In the genomic region with DNA sequence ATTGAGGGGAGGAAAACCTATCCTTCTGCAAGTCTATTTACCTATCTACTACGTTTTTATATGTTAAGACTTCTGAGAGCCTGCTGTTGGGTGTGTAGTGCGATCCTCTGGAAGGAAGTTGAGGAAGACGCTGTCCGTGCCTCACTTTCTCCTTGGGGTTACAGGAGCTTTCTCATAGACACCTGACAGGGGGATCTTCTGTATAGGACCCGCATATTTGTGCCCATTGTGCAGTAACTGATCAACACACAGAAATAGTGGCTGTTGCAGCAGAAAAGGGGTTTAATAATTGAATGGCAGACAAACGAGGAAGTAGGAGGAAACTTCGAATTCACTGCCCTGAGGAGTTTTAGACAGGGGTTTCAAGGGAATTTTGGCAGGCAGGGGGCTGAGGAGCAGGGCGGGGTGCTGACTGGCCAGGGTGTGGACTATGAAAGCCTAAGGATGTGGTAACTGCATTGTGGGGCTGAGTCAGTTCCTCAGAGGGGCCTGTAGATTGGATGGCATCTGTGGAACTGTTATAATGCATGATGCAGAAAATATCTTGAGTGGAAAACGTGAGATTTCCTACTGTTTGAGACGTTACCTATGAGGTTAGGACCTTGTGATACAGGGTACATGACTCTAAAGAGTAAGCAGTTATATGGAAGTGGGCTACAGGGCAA, we compare ENCODE assay signal across 8 cellular contexts. TPM values are rescaled to one million over a fixed set of nuclear protein-coding genes. Genes with fewer than 3 reads are reported as not detected.
DNase-seq lines count a peak whose midpoint lies in the region; ATAC-seq, FAIRE-seq and TF ChIP-seq lines count a peak whose summit lies in the region.
"Not testable (repeated sequence)": the region's sequence is repeated elsewhere in the genome, so short reads cannot be mapped to it uniquely, and the experiment has no call there.
"Had no signal": no experiment of that assay in that cellular context is flagged by ENCODE, and none has a peak within 500 bp of the region (broad histone marks: within the 10 kb centered on the region; RNA-seq: fewer than 3 reads in every experiment).

No MANE protein-coding gene starts in this region.

- H3K9ac ChIP-seq in adipocyte (ENCODE audit: low read length) = peak overlapping the region; percentile 54

- peaks cover 22% of the 10 kb centered on the region for H3K9me3 ChIP-seq in A549
- H3K9me3 ChIP-seq in adipocyte (ENCODE audit: control insufficient read depth, low read length); osteoblast (ENCODE audit: low read depth, low read length): not testable (repeated sequence)

- DNase-seq in A549 (ENCODE audit: low read depth in 1 of 2, low spot score in 1 of 2); adipocyte (ENCODE audit: low read depth); osteoblast (ENCODE audit: insufficient read length, low spot score, missing footprints): not testable (repeated sequence)
- DNase-seq in LoVo (ENCODE audit: low spot score) (peak; percentile 29), RPMI7951 (ENCODE audit: low read depth) (peak; percentile 51), foreskin keratinocyte (peak in 1 of 2 donors; percentile 22)

- H2AFZ ChIP-seq in osteoblast (ENCODE audit: low read length) = peak overlapping the region; percentile 59

- H4K20me1 ChIP-seq in osteoblast (ENCODE audit: insufficient read depth, low read length) = not testable (repeated sequence)

- not testable (repeated sequence) for H3K79me2 ChIP-seq in osteoblast (ENCODE audit: insufficient read depth, low read length)

- H3K4me2 ChIP-seq in A549; osteoblast (ENCODE audit: insufficient read depth, low read length): not testable (repeated sequence)

- not testable (repeated sequence) for TF ChIP-seq POLR2A in A549 (IDR thresholded peaks at IDR 0.05; ENCODE audit: low read length)

- CTCF ChIA-PET in A549 (lab: Yijun Ruan, JAX) = interaction anchor here (1.1 to 3.7 kb wide), 2 partner anchors 13 to 73 kb away, joined by 3 to 18 read pairs; a partner anchor contains a TSS

- not testable (repeated sequence) for TF ChIP-seq EP300 in A549 (IDR thresholded peaks at IDR 0.05)

- not testable (repeated sequence) for H3K4me3 ChIP-seq in A549; osteoblast (ENCODE audit: insufficient read depth, low read length)
- H3K4me3 ChIP-seq in adipocyte (ENCODE audit: low read length) = peak overlapping the region; percentile 18

- H3K4me1 ChIP-seq in A549 (peaks cover 62% of the 10 kb centered on the region), adipocyte (ENCODE audit: control insufficient read depth, insufficient read depth, low read length) (peaks cover 67% of the 10 kb centered on the region), foreskin keratinocyte (peaks cover 11% of the 10 kb centered on the region)
- not testable (repeated sequence) for H3K4me1 ChIP-seq in osteoblast (ENCODE audit: insufficient read depth, low read length)

- WGBS in A549 (ENCODE audit: missing lambda C conversion rate) = 48% methylated on average over 10 of the region's 10 CpGs

- TF ChIP-seq RAD21 in A549 (conservative IDR thresholded peaks at IDR 0.05 in 1 of 2, IDR thresholded peaks at IDR 0.05 in 1 of 2) = not testable (repeated sequence)

- H3K27ac ChIP-seq in A549 = peak overlapping the region; percentile 77 to 88
- not testable (repeated sequence) for H3K27ac ChIP-seq in foreskin keratinocyte; osteoblast (ENCODE audit: low read depth, low read length)

- TF ChIP-seq CTCF in A549 (IDR thresholded peaks at IDR 0.05); foreskin keratinocyte (conservative IDR thresholded peaks at IDR 0.05); osteoblast (IDR thresholded peaks at IDR 0.05; ENCODE audit: extremely low read depth, low read depth, low read length): not testable (repeated sequence)

- ATAC-seq in A549 = peak; percentile 51 to 62; a peak in 4 of 6 replicates
- ATAC-seq in esophagus mucosa = peak; percentile 78
- peak; percentile 63 for ATAC-seq in foreskin keratinocyte

- H3K36me3 ChIP-seq in adipocyte (ENCODE audit: control insufficient read depth, insufficient read depth, low read length, severe bottlenecking); osteoblast (ENCODE audit: insufficient read depth, low read length): not testable (repeated sequence)

- H3K27me3 ChIP-seq in adipocyte (replicated peaks; ENCODE audit: control insufficient read depth, insufficient read depth, low read length); foreskin keratinocyte; osteoblast (ENCODE audit: insufficient read depth, low read length): not testable (repeated sequence)

- not testable (repeated sequence) for FAIRE-seq in A549 (lab: Jason Lieb, UNC)

- POLR2A ChIA-PET in A549 (lab: Yijun Ruan, JAX) = not testable (repeated sequence)

TF ChIP-seq in A549, 52 proteins besides CTCF, POLR2A, EP300 and RAD21:
- TF ChIP-seq, protein P1, sequence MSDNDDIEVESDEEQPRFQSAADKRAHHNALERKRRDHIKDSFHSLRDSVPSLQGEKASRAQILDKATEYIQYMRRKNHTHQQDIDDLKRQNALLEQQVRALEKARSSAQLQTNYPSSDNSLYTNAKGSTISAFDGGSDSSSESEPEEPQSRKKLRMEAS (IDR thresholded peaks at IDR 0.05) = 0 out of 2 replicates have a peak, but pooled peaks have one; percentile 16
- TF ChIP-seq, protein P2, sequence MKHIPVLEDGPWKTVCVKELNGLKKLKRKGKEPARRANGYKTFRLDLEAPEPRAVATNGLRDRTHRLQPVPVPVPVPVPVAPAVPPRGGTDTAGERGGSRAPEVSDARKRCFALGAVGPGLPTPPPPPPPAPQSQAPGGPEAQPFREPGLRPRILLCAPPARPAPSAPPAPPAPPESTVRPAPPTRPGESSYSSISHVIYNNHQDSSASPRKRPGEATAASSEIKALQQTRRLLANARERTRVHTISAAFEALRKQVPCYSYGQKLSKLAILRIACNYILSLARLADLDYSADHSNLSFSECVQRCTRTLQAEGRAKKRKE (CRISPR knock-in tag; IDR thresholded peaks at IDR 0.05; ENCODE audit: low read depth) = 0 out of 2 replicates have a peak, but pooled peaks have one; percentile 64
- TF ChIP-seq HOXB13 (CRISPR knock-in tag; IDR thresholded peaks at IDR 0.05; ENCODE audit: low read depth) = peak; percentile 83; the same call in 1 of the 2 replicates
- TF ChIP-seq HOXB5 (CRISPR knock-in tag; IDR thresholded peaks at IDR 0.05) = 0 out of 2 replicates have a peak, but pooled peaks have one; percentile 45

RNA-seq across cellular contexts. Expression of a gene that starts 18.1 kb away (rescaled TPM):
- polyA plus RNA-seq in A549 (2011; rRNA removed) (6,607 and 6,805 TPM in 2 replicates), A549 (2017; fragmentation: RNase III; extraction: RNeasy Plus Mini Kit Qiagen cat#74134 plus additional on column Dnase treatment) (5,292 to 5,660 TPM (median 5,410 TPM) in 3 replicates), foreskin keratinocyte (9.0 and 10.0 TPM in 2 replicates)
- 2,138 and 2,314 TPM in 2 replicates for polyA plus RNA-seq in A549 (2012; cell fraction: cytosol; rRNA removed)
- 1,646 and 2,223 TPM in 2 replicates for polyA plus RNA-seq in A549 (2012; cell fraction: nucleus; rRNA removed)
- polyA minus RNA-seq in A549 (2011; rRNA and poly(A)+ RNA removed) = 1,944 and 2,314 TPM in 2 replicates
- 17.9 and 24.8 TPM in 2 replicates for total RNA-seq in RPMI7951 (2014; rRNA removed; shearing (Covaris generic))
- total RNA-seq in esophagus mucosa (115 TPM), foreskin keratinocyte (6.8 and 8.6 TPM in 2 replicates), osteoblast (38.6 and 46.0 TPM in 2 replicates)
- total RNA-seq: CD4-positive, CD25-positive, alpha-beta regulatory T cell had no signal
- polyA plus RNA-seq: CD4-positive, CD25-positive, alpha-beta regulatory T cell had no signal

RNA-seq across cellular contexts. Expression of a gene that starts 58.5 kb away (rescaled TPM):
- polyA plus RNA-seq in A549 (2011; rRNA removed) = 1,148 and 1,445 TPM in 2 replicates
- polyA plus RNA-seq in A549 (2012; cell fraction: cytosol; rRNA removed) = 341 and 343 TPM in 2 replicates
- 297 and 392 TPM in 2 replicates for polyA plus RNA-seq in A549 (2012; cell fraction: nucleus; rRNA removed)
- 642 to 1,056 TPM (median 970 TPM) in 3 replicates for polyA plus RNA-seq in A549 (2017; fragmentation: RNase III; extraction: RNeasy Plus Mini Kit Qiagen cat#74134 plus additional on column Dnase treatment)
- polyA minus RNA-seq in A549 (2011; rRNA and poly(A)+ RNA removed) = 365 and 496 TPM in 2 replicates
- 14.2 and 20.2 TPM in 2 replicates for total RNA-seq in RPMI7951 (2014; rRNA removed; shearing (Covaris generic))
- 54.2 TPM for total RNA-seq in esophagus mucosa
- total RNA-seq in foreskin keratinocyte = 7.6 and 10.6 TPM in 2 replicates
- polyA plus RNA-seq in foreskin keratinocyte = 9.0 and 10.2 TPM in 2 replicates
- total RNA-seq in osteoblast = 108 and 140 TPM in 2 replicates
